Comparison of ENCODE assay signal across 12 cellular contexts in the genomic region with DNA sequence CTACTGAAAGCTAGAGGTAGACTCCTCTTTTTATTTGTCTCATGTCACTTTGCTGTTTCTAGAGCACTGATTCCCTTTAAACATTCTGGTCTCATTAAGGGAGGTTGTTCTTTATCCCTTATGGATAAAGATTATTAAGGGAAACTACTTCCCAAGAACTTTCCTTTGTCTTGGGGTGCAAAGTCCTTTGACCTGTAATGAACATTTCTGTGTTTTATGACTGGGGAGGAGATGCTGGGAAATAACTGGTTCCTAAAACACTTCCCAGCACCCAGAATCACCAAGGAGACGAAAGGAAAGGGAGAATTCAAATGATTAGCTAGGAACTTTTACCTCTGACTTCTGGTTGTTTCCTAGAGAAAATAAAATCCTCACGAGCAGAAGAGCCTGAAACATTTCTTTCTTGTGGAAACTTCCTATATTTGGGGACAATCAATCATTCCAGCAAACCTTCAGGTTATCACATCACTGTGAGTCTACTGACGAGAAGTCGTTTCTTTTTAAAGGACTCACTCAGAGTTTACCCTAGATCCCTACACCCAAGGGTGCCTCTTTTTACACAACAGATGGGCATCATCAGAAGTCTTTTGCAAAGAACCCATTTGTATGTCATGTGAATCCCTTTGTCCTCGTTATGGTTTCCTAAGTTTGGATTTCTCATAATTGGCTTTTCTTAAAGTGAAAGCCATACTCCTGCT.
DNase-seq lines count a peak whose midpoint lies in the region; ATAC-seq and TF ChIP-seq lines count a peak whose summit lies in the region.
"Had no signal": no experiment of that assay in that cellular context is flagged by ENCODE, and none has a peak within 500 bp of the region (broad histone marks: within the 10 kb centered on the region; RNA-seq: fewer than 3 reads in every experiment).

No MANE protein-coding gene starts in this region.

- H3K36me3 Mint-ChIP-seq in mesothelial cell of epicardium, result no peaks in the 10 kb centered on the region

- H3K4me3 Mint-ChIP-seq in mesothelial cell of epicardium, result no peak overlapping the region

- H3K9me3 ChIP-seq in colonic mucosa (no peaks in the 10 kb centered on the region), lower lobe of right lung (no peaks in the 10 kb centered on the region), stomach smooth muscle (ENCODE audit: control insufficient read depth in 2 of 2, low read length in 2 of 2) (no peaks in the 10 kb centered on the region)

- TF ChIP-seq CTCF in NB4 (IDR thresholded peaks at IDR 0.05; ENCODE audit: low read depth, low read length) (no peak), colonic mucosa (IDR thresholded peaks at IDR 0.05) (no peak), lower lobe of right lung (IDR thresholded peaks at IDR 0.05) (no peak), mesothelial cell of epicardium (IDR thresholded peaks at IDR 0.05; ENCODE audit: unreplicated experiment) (no peak)

- intact Hi-C loops in colonic mucosa (cut with DNase I), result no loop called here
- intact Hi-C loops in lower lobe of right lung (cut with DNase I), result no loop called here

- no peaks in the 10 kb centered on the region for H3K27me3 Mint-ChIP-seq in mesothelial cell of epicardium (ENCODE audit: low read depth)

- H3K36me3 ChIP-seq in colonic mucosa (no peaks in the 10 kb centered on the region), lower lobe of right lung (no peaks in the 10 kb centered on the region), stomach smooth muscle (ENCODE audit: control insufficient read depth in 2 of 2, insufficient read depth in 2 of 2, low read length in 2 of 2) (no peaks in the 10 kb centered on the region)
- H3K36me3 ChIP-seq: WERI-Rb-1 had no signal

- no peaks in the 10 kb centered on the region for H3K9me3 Mint-ChIP-seq in mesothelial cell of epicardium

- ATAC-seq in lower lobe of right lung (peak; percentile 31 to 37), GM21786 (IDR thresholded peaks at IDR 0.05; ENCODE audit: unreplicated experiment) (no peak), GM21423 (IDR thresholded peaks at IDR 0.05; ENCODE audit: unreplicated experiment) (no peak)

- peaks cover 62% of the 10 kb centered on the region for H3K4me1 Mint-ChIP-seq in mesothelial cell of epicardium

- TF ChIP-seq POLR2A in NB4 (IDR thresholded peaks at IDR 0.05; ENCODE audit: extremely low read depth, insufficient read length), result no peak

- DNase-seq in NB4 (ENCODE audit: low read depth) (no peak), colonic mucosa (no peak), lower lobe of right lung (no peak), mesothelial cell of epicardium (ENCODE audit: low spot score in 2 of 2, unreplicated experiment in 2 of 2) (no peak), SHP77 treated with DMSO at 0.1 percent for 48 hours (lab: John Stamatoyannopoulos, UW) (no peak)
- DNase-seq: activated gamma-delta T cell, NCI-H1048, occipital lobe had no signal

- no peak overlapping the region for H3K27ac Mint-ChIP-seq in mesothelial cell of epicardium

- H3K4me3 ChIP-seq in NB4 (ENCODE audit: low read depth, low read length), result peak overlapping the region; percentile 4
- no peak overlapping the region for H3K4me3 ChIP-seq in colonic mucosa
- no peak overlapping the region for H3K4me3 ChIP-seq in lower lobe of right lung
- H3K4me3 ChIP-seq in stomach smooth muscle (ENCODE audit: low read length in 2 of 2), result peak overlapping the region in 1 of 2 donors; percentile 44

- no peaks in the 10 kb centered on the region for H3K27me3 ChIP-seq in colonic mucosa
- H3K27me3 ChIP-seq in lower lobe of right lung (ENCODE audit: low read depth), result no peaks in the 10 kb centered on the region
- no peaks in the 10 kb centered on the region for H3K27me3 ChIP-seq in stomach smooth muscle (ENCODE audit: control insufficient read depth in 1 of 2, insufficient read depth in 2 of 2, low read length in 2 of 2)

- H3K27ac ChIP-seq in colonic mucosa, result peak overlapping the region; percentile 66
- peak overlapping the region; percentile 72 for H3K27ac ChIP-seq in lower lobe of right lung
- H3K27ac ChIP-seq in stomach smooth muscle (ENCODE audit: low read length), result peak overlapping the region; percentile 88
- H3K27ac ChIP-seq: WERI-Rb-1 had no signal

- H3K4me1 ChIP-seq in colonic mucosa, result peaks cover 10% of the 10 kb centered on the region
- peaks cover 48% of the 10 kb centered on the region for H3K4me1 ChIP-seq in lower lobe of right lung
- peaks cover 60% of the 10 kb centered on the region for H3K4me1 ChIP-seq in stomach smooth muscle (ENCODE audit: control insufficient read depth, insufficient read depth, low read length)

- H3K9ac ChIP-seq in colonic mucosa (ENCODE audit: low read depth in 2 of 2, low read length in 2 of 2) (no peak overlapping the region), stomach smooth muscle (ENCODE audit: low read length in 2 of 2) (peak overlapping the region in 1 of 2 donors; percentile 22)

Comparison
In these comparisons a context has a peak if more than half of its experiments do, and no peak if none do; other contexts are left out.
1. ATAC-seq: peak in lower lobe of right lung (2 of 2); none in GM21786 (single experiment) and GM21423 (single experiment).
2. Peak in every context shown above with its lines, with median percentiles within 50 percentile points of each other: H3K27ac ChIP-seq.